In genomic region chr17:50541916-50542688, GRCh38 we compare ENCODE assay signal across 8 cellular contexts. TPM values are rescaled to one million over a fixed set of nuclear protein-coding genes. Genes with fewer than 3 reads are reported as not detected.
DNase-seq lines count a peak whose midpoint lies in the region; ATAC-seq and TF ChIP-seq lines count a peak whose summit lies in the region.

No MANE protein-coding gene starts in this region.

- DNase-seq in GM19238 (ENCODE audit: insufficient read length, low spot score): peak; percentile 97
- peak; percentile 95 for DNase-seq in NCI-H69 (lab: John Stamatoyannopoulos, UW)
- peak; percentile 87 for DNase-seq in activated CD4-positive, alpha-beta memory T cell treated with anti-CD3 and anti-CD28 coated beads, Interleukin-2, amount 10 ng/mL, durations not matched to agents 7 days and 5 days
- DNase-seq in ecto neural progenitor cell (ENCODE audit: low spot score): peak; percentile 98
- peak; percentile 84 for DNase-seq in lung (ENCODE audit: low spot score)
- DNase-seq in stimulated activated CD4-positive, alpha-beta T cell treated with anti-CD3 and anti-CD28 coated beads, TNF-alpha, amount 100 ng/mL, for 24 hours (ENCODE audit: low read depth in 3 of 3): peak; percentile 63 to 83 (median 69)

- H3K27ac Mint-ChIP-seq in activated CD4-positive, alpha-beta memory T cell treated with anti-CD3 and anti-CD28 coated beads, Interleukin-2, amount 10 ng/mL, durations not matched to agents 7 days and 5 days: no peak overlapping the region

- 0 to 1% methylated on average over 62 to 65 of the region's 65 CpGs for WGBS in lung, 2 donors

- POLR2A ChIA-PET in activated CD4-positive, alpha-beta memory T cell treated with anti-CD3 and anti-CD28 coated beads, Interleukin-2, amount 10 ng/mL, durations not matched to agents 7 days and 5 days (lab: Charles Lee): interaction anchor here (1.1 to 1.6 kb wide), 9 partner anchors 17 to 325 kb away, joined by 3 to 8 read pairs (median 4); partner anchors contain the start of genes ANKRD40 and TOB1

- H3K9ac ChIP-seq in BLaER1: peak overlapping the region; percentile 74

- no peaks in the 10 kb centered on the region for H3K36me3 Mint-ChIP-seq in activated CD4-positive, alpha-beta memory T cell treated with anti-CD3 and anti-CD28 coated beads, Interleukin-2, amount 10 ng/mL, durations not matched to agents 7 days and 5 days (ENCODE audit: low read depth)

- ATAC-seq in HG03378 (IDR thresholded peaks at IDR 0.05; ENCODE audit: unreplicated experiment) (peak; percentile 40), lung (ENCODE audit: insufficient read depth, low FRiP score) (peak; percentile 90)

- H3K4me1 Mint-ChIP-seq in activated CD4-positive, alpha-beta memory T cell treated with anti-CD3 and anti-CD28 coated beads, Interleukin-2, amount 10 ng/mL, durations not matched to agents 7 days and 5 days: peaks cover 22% of the 10 kb centered on the region

- TF ChIP-seq CTCF in lung (IDR thresholded peaks at IDR 0.05; ENCODE audit: control extremely low read depth, extremely low read depth): no peak

- CTCF ChIA-PET in activated CD4-positive, alpha-beta memory T cell treated with anti-CD3 and anti-CD28 coated beads, Interleukin-2, amount 10 ng/mL, durations not matched to agents 7 days and 5 days (lab: Charles Lee): interaction anchor here (0.6 to 2.3 kb wide), 12 partner anchors 23 to 409 kb away, joined by 3 to 7 read pairs (median 4); partner anchors contain the start of gene RSAD1

- H3K27ac ChIP-seq in BLaER1: peak overlapping the region; percentile 40; the same call in 1 of the 2 replicates
- peak overlapping the region; percentile 61 to 84 for H3K27ac ChIP-seq in lung (ENCODE audit: low read depth in 1 of 2, low read length in 1 of 2)

- H3K4me1 ChIP-seq in BLaER1 (peaks cover 51% of the 10 kb centered on the region), lung (ENCODE audit: control insufficient read depth in 2 of 2, insufficient read depth in 2 of 2, low read length in 2 of 2) (peaks cover 0 to 7% of the 10 kb centered on the region in 2 donors)

- no peaks in the 10 kb centered on the region for H3K9me3 Mint-ChIP-seq in activated CD4-positive, alpha-beta memory T cell treated with anti-CD3 and anti-CD28 coated beads, Interleukin-2, amount 10 ng/mL, durations not matched to agents 7 days and 5 days

- peak overlapping the region; percentile 96 for H3K4me2 ChIP-seq in BLaER1

- peak overlapping the region; percentile 70 for H3K4me3 ChIP-seq in BLaER1
- peak overlapping the region; percentile 55 for H3K4me3 ChIP-seq in lung

- no peaks in the 10 kb centered on the region for H3K27me3 ChIP-seq in BLaER1
- no peaks in the 10 kb centered on the region for H3K27me3 ChIP-seq in lung (ENCODE audit: control insufficient read depth, insufficient read depth)

- H3K36me3 ChIP-seq in BLaER1 (no peaks in the 10 kb centered on the region), lung (ENCODE audit: control insufficient read depth in 2 of 2, insufficient read depth in 2 of 2, low read length in 2 of 2) (no peaks in the 10 kb centered on the region)

- peaks cover 19% of the 10 kb centered on the region for H3K27me3 Mint-ChIP-seq in activated CD4-positive, alpha-beta memory T cell treated with anti-CD3 and anti-CD28 coated beads, Interleukin-2, amount 10 ng/mL, durations not matched to agents 7 days and 5 days

- H3K4me3 Mint-ChIP-seq in activated CD4-positive, alpha-beta memory T cell treated with anti-CD3 and anti-CD28 coated beads, Interleukin-2, amount 10 ng/mL, durations not matched to agents 7 days and 5 days: peak overlapping the region; percentile 65

- no peaks in the 10 kb centered on the region for H3K9me3 ChIP-seq in BLaER1
- H3K9me3 ChIP-seq in lung (ENCODE audit: control insufficient read depth in 2 of 2, insufficient read depth in 1 of 2, low read length in 1 of 2): no peaks in the 10 kb centered on the region

- no peaks in the 10 kb centered on the region for H4K20me1 ChIP-seq in BLaER1

RNA-seq across cellular contexts. Expression of gene SPATA20, which starts 4.9 kb away (rescaled TPM):
- 10 to 100 TPM; 14.5 to 17.8 TPM for total RNA-seq in activated CD4-positive, alpha-beta memory T cell treated with anti-CD3 and anti-CD28 coated beads, Interleukin-2, amount 10 ng/mL, durations not matched to agents 7 days and 5 days
- total RNA-seq in lung: 10 to 100 TPM; 32.3 to 37.8 TPM
- 10 to 100 TPM; 10.5 to 25.8 TPM for polyA plus RNA-seq in lung

RNA-seq across cellular contexts. Expression of gene EPN3, which starts 9.6 kb away (rescaled TPM):
- not detected for total RNA-seq in activated CD4-positive, alpha-beta memory T cell treated with anti-CD3 and anti-CD28 coated beads, Interleukin-2, amount 10 ng/mL, durations not matched to agents 7 days and 5 days
- total RNA-seq in lung: 1 to 10 TPM; 1.3 to 2.6 TPM
- 1 to 10 TPM; 2.5 to 2.6 TPM for polyA plus RNA-seq in lung

RNA-seq across cellular contexts. Expression of gene CACNA1G, which starts 18.4 kb away (rescaled TPM):
- total RNA-seq in activated CD4-positive, alpha-beta memory T cell treated with anti-CD3 and anti-CD28 coated beads, Interleukin-2, amount 10 ng/mL, durations not matched to agents 7 days and 5 days: not detected
- total RNA-seq in lung: 1 to 10 TPM in 1 of 2 donors, under 1 TPM in 1; 0.31 to 3.6 TPM
- under 1 TPM; 0.14 to 0.18 TPM for polyA plus RNA-seq in lung

RNA-seq across cellular contexts. Expression of gene MYCBPAP, which starts 33.9 kb away (rescaled TPM):
- 10 to 100 TPM; 13.4 to 15.2 TPM for total RNA-seq in activated CD4-positive, alpha-beta memory T cell treated with anti-CD3 and anti-CD28 coated beads, Interleukin-2, amount 10 ng/mL, durations not matched to agents 7 days and 5 days
- total RNA-seq in lung: 1 to 10 TPM; 4.7 to 6.4 TPM
- polyA plus RNA-seq in lung: under 1 TPM; 0.73 to 0.90 TPM

Comparison
In these comparisons a context has a peak if more than half of its experiments do, and no peak if none do; other contexts are left out.
1. Peak in every context shown above with its lines: DNase-seq, ATAC-seq, H3K4me3 ChIP-seq and H3K27ac ChIP-seq.